ENCODE assay signal across 8 cellular contexts in the genomic region with DNA sequence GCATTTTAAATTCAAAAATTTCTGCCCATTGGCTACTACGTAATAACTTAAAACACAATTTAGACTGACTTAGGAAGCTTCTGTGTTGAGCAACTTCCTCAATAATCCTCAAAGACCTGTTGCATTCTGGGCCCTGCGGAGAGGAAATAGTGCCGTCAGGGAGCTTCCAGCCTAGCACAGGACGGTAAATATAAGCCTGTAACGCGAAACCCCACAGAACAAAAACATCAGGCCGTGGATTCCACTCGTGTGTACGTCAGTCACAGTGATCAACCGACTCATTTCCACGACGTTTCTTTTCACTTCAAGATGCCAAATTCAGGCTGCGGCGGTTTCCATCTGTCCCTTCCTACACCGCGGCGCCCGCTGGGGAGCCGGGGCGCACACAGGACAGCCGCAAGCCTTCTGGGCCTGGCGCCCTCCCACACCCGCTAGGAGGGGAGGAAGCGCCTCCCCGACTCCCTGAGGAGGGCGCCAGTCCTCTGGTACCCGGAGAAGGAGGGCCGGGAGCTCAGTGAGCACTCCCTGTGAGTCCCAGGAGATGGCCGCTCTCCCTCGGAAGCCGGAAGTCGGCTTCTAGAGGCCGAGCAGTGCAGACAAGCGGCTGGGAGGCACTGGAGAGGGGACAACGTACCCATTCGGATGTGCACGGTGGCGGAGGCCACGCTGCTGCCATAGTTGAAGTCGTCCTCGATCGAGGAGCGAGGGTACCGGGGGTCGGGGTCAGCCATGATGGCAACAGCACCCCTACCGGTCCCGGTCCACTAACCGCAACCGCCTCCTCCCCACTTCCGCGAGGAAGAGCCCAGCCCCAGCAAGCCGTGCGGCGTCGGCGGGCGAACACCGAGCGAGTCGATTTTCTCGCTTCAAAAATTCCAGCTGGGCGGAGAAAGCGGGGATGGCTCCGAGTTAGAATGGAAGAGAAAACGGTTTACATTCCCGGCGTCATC. TPM values are rescaled to one million over a fixed set of nuclear protein-coding genes. Genes with fewer than 3 reads are reported as not detected.
A peak's percentile ranks its signal among the peaks of the same experiment; 100 is the strongest.
DNase-seq lines count a peak whose midpoint lies in the region; ATAC-seq and TF ChIP-seq lines count a peak whose summit lies in the region.

A gene with protein sequence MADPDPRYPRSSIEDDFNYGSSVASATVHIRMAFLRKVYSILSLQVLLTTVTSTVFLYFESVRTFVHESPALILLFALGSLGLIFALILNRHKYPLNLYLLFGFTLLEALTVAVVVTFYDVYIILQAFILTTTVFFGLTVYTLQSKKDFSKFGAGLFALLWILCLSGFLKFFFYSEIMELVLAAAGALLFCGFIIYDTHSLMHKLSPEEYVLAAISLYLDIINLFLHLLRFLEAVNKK (minus strand): TSS at position 776 of the 950 bp plus-strand sequence. CDS start 45 bp downstream, at position 731.

- TF ChIP-seq CTCF in GM12873 (IDR thresholded peaks at IDR 0.05; ENCODE audit: insufficient read depth, low read depth, low read length, missing control alignments) (peak; percentile 48), SU-DHL-6 (IDR thresholded peaks at IDR 0.05; ENCODE audit: insufficient read depth, low read length, poor library complexity, severe bottlenecking) (peak; percentile 12), parathyroid adenoma (IDR thresholded peaks at IDR 0.05) (peak; percentile 40), tibial nerve (IDR thresholded peaks at IDR 0.05) (peak; percentile 47 to 88 (median 62))

- H3K9me3 Mint-ChIP-seq in activated naive CD8-positive, alpha-beta T cell treated with anti-CD3 and anti-CD28 coated beads, Interleukin-2, amount 10 ng/mL, durations not matched to agents 7 days and 5 days: peaks cover 15% of the 10 kb centered on the region

- POLR2A ChIA-PET in activated naive CD8-positive, alpha-beta T cell treated with anti-CD3 and anti-CD28 coated beads, Interleukin-2, amount 10 ng/mL, durations not matched to agents 7 days and 5 days (lab: Charles Lee): interaction anchor here (0.6 to 2.6 kb wide), 17 partner anchors 9 to 1438 kb away, joined by 3 to 50 read pairs (median 5); partner anchors contain the start of genes CAND1, HELB, LEMD3 and LLPH

- peak within 1 kb of the TSS; percentile 80 for H3K4me3 ChIP-seq in SU-DHL-6 (ENCODE audit: insufficient read depth, low read length, poor library complexity, severe bottlenecking)
- H3K4me3 ChIP-seq in parathyroid adenoma (ENCODE audit: low read depth, low read length): peak within 1 kb of the TSS; percentile 68
- H3K4me3 ChIP-seq in tibial nerve: peak within 1 kb of the TSS; percentile 76 to 89 (median 83)

- peak; percentile 88 for DNase-seq in NCI-H128 (lab: John Stamatoyannopoulos, UW; ENCODE audit: unreplicated experiment)
- peak; percentile 91 for DNase-seq in activated naive CD8-positive, alpha-beta T cell treated with anti-CD3 and anti-CD28 coated beads, Interleukin-2, amount 10 ng/mL, durations not matched to agents 7 days and 5 days
- DNase-seq in Right ventricle myocardium superior: peak; percentile 92
- DNase-seq in tibial nerve (ENCODE audit: low spot score in 2 of 2): peak; percentile 66 to 74

- ATAC-seq in HG02759 (IDR thresholded peaks at IDR 0.05; ENCODE audit: unreplicated experiment) (peak; percentile 90), Right ventricle myocardium superior (ENCODE audit: poor library complexity) (peak; percentile 97)
- peak; percentile 81 for ATAC-seq in activated naive CD8-positive, alpha-beta T cell treated with anti-CD3 and anti-CD28 coated beads, Interleukin-2, amount 10 ng/mL, durations not matched to agents 7 days and 5 days (ENCODE audit: low read depth)

- peak within 1 kb of the TSS; percentile 86 for H2AFZ ChIP-seq in SU-DHL-6 (ENCODE audit: low read depth, low read length, severe bottlenecking)
- H2AFZ ChIP-seq in parathyroid adenoma: peak within 1 kb of the TSS; percentile 90

- H3F3A ChIP-seq in SU-DHL-6 (ENCODE audit: insufficient read depth): 0 out of 2 replicates have a peak, but pooled peaks cover 7% of the 10 kb centered on the region

- H3K36me3 ChIP-seq in SU-DHL-6 (ENCODE audit: low read length): peaks cover 30% of the 10 kb centered on the region
- no peaks in the 10 kb centered on the region for H3K36me3 ChIP-seq in parathyroid adenoma (ENCODE audit: control insufficient read depth, insufficient read depth, low read length)
- peaks cover 0 to 5% (median 0%) of the 10 kb centered on the region in 3 donors for H3K36me3 ChIP-seq in tibial nerve

- no peaks in the 10 kb centered on the region for H3K27me3 ChIP-seq in SU-DHL-6 (ENCODE audit: low read length)
- H3K27me3 ChIP-seq in parathyroid adenoma (ENCODE audit: control insufficient read depth, insufficient read depth, low read length): no peaks in the 10 kb centered on the region
- H3K27me3 ChIP-seq in tibial nerve: no peaks in the 10 kb centered on the region

- no peaks in the 10 kb centered on the region for H4K20me1 ChIP-seq in SU-DHL-6 (ENCODE audit: low read depth, low read length)

- intact Hi-C loops in Right ventricle myocardium superior (cut with DNase I): no loop called here

- no peaks in the 10 kb centered on the region; the same call in 1 of the 2 replicates for H3K9me3 ChIP-seq in SU-DHL-6 (ENCODE audit: insufficient read depth, low read length)
- no peaks in the 10 kb centered on the region for H3K9me3 ChIP-seq in parathyroid adenoma (ENCODE audit: control insufficient read depth, low read length)
- H3K9me3 ChIP-seq in tibial nerve: peaks cover 0 to 8% (median 0%) of the 10 kb centered on the region in 4 donors

- peaks cover 38% of the 10 kb centered on the region for H3K36me3 Mint-ChIP-seq in activated naive CD8-positive, alpha-beta T cell treated with anti-CD3 and anti-CD28 coated beads, Interleukin-2, amount 10 ng/mL, durations not matched to agents 7 days and 5 days

- peak within 1 kb of the TSS; percentile 94 for H3K4me2 ChIP-seq in SU-DHL-6 (ENCODE audit: low read depth, low read length, poor library complexity, severe bottlenecking)
- H3K4me2 ChIP-seq in parathyroid adenoma (ENCODE audit: low read length): peak within 1 kb of the TSS; percentile 82

- peak; percentile 56 to 78 for TF ChIP-seq POLR2A in tibial nerve (IDR thresholded peaks at IDR 0.05)

- 0 to 1% methylated on average over 51 to 59 of the region's 67 CpGs for WGBS in tibial nerve, 2 donors

- H3K79me2 ChIP-seq in SU-DHL-6 (ENCODE audit: insufficient read depth, low read length) (peaks cover 49% of the 10 kb centered on the region), parathyroid adenoma (peaks cover 14% of the 10 kb centered on the region)

- peak within 1 kb of the TSS; percentile 96 for H3K4me3 Mint-ChIP-seq in activated naive CD8-positive, alpha-beta T cell treated with anti-CD3 and anti-CD28 coated beads, Interleukin-2, amount 10 ng/mL, durations not matched to agents 7 days and 5 days

- H3K27me3 Mint-ChIP-seq in activated naive CD8-positive, alpha-beta T cell treated with anti-CD3 and anti-CD28 coated beads, Interleukin-2, amount 10 ng/mL, durations not matched to agents 7 days and 5 days: no peaks in the 10 kb centered on the region

- H3K9me2 ChIP-seq in SU-DHL-6 (replicated peaks; ENCODE audit: insufficient read depth, low read length): no peaks in the 10 kb centered on the region

- H3K4me1 Mint-ChIP-seq in activated naive CD8-positive, alpha-beta T cell treated with anti-CD3 and anti-CD28 coated beads, Interleukin-2, amount 10 ng/mL, durations not matched to agents 7 days and 5 days: peaks cover 27% of the 10 kb centered on the region

- H3K9ac ChIP-seq in SU-DHL-6 (ENCODE audit: low read length) (peak within 1 kb of the TSS; percentile 90), parathyroid adenoma (peak within 1 kb of the TSS; percentile 25)

- H3K27ac ChIP-seq in SU-DHL-6 (ENCODE audit: low read depth, low read length) (peak within 1 kb of the TSS; percentile 90), parathyroid adenoma (peak within 1 kb of the TSS; percentile 91), tibial nerve (peak within 1 kb of the TSS; percentile 98 to 100 (median 99))

- peak; percentile 18 to 87 for TF ChIP-seq EP300 in tibial nerve (IDR thresholded peaks at IDR 0.05)

- no peaks in the 10 kb centered on the region for H3K4me1 ChIP-seq in parathyroid adenoma
- H3K4me1 ChIP-seq in tibial nerve: peaks cover 0 to 27% (median 15%) of the 10 kb centered on the region in 4 donors

- peak within 1 kb of the TSS; percentile 99 for H3K27ac Mint-ChIP-seq in activated naive CD8-positive, alpha-beta T cell treated with anti-CD3 and anti-CD28 coated beads, Interleukin-2, amount 10 ng/mL, durations not matched to agents 7 days and 5 days

RNA-seq across cellular contexts. Expression of the gene that starts here (rescaled TPM):
- 10 to 100 TPM; 72.1 to 77.1 TPM for total RNA-seq in activated naive CD8-positive, alpha-beta T cell treated with anti-CD3 and anti-CD28 coated beads, Interleukin-2, amount 10 ng/mL, durations not matched to agents 7 days and 5 days
- 60.8 TPM for total RNA-seq in Right ventricle myocardium superior
- 100 to 1,000 TPM; 101 to 229 (median 199) TPM for total RNA-seq in tibial nerve

Comparison
In these comparisons a context has a peak if more than half of its experiments do, and no peak if none do; other contexts are left out.
1. Peak in every context shown above with its lines: DNase-seq, ATAC-seq, H3K4me3 ChIP-seq and H3K27ac ChIP-seq.
2. CTCF ChIP-seq: peak in every context shown above with its lines; median percentile 62 in tibial nerve; 48 in GM12873; 40 in parathyroid adenoma; 12 in SU-DHL-6.